ENCODE assay signal across 13 cellular contexts in the genomic region with DNA sequence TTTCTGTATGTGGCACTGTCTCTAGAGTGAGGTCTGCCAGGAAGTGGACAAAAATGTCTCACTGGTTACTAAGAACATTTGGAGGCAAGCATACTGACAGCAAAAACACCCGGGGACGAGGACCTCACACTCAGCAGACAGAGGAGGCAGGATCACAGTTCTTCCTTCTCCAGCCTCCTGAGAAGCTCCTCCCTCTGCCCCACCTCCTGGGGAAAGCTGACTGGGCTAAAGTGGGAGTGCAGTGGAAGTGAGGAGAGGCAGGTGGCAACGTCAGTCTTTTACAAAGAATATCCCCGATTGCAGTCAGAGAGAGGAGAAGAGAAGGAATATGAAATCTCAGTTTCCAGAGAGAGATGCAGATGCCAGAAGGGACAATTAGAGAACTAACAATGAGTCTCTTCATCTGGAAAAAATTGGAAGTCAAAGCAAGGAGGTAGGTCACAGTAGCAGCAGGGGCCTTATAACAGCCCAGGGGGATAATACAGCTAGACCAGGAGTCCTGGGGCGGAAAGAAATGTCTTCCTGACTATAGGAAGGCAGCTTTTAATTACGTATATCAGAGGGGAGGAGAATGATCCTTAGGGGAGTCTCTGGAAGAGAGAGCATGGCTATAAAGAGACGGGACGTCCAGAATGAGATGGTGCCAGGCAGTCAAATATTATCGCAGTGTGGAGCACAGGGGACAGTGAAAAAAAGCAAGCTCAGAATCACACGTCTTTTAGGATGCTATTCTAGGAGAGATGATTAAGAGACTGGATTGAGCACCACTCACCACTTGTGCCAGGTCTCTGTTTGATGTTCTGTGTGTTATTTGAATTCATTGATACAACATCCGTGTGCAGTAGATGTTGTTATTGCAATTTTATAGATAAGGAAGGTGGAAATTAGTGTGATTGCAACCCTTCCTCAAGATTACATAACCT. TPM values are rescaled to one million over a fixed set of nuclear protein-coding genes. Genes with fewer than 3 reads are reported as not detected.
DNase-seq lines count a peak whose midpoint lies in the region; ATAC-seq and TF ChIP-seq lines count a peak whose summit lies in the region.
"Had no signal": no experiment of that assay in that cellular context is flagged by ENCODE, and none has a peak within 500 bp of the region (broad histone marks: within the 10 kb centered on the region; RNA-seq: fewer than 3 reads in every experiment).

No MANE protein-coding gene starts in this region.

- no peaks in the 10 kb centered on the region for H3K23me2 ChIP-seq in H9 (ENCODE audit: insufficient read length, low read depth, low read length, poor library complexity, severe bottlenecking)

- peaks cover 5 to 6% of the 10 kb centered on the region in 2 experiments; a peak in 2 of 4 replicates for H3K4me1 Mint-ChIP-seq in H9
- H3K4me1 Mint-ChIP-seq in stimulated activated naive CD8-positive, alpha-beta T cell treated with anti-CD3 and anti-CD28 coated beads, Interleukin-15, amount 100 ng/mL, for 72 hours: no peaks in the 10 kb centered on the region
- H3K4me1 Mint-ChIP-seq: activated CD8-positive, alpha-beta memory T cell treated with anti-CD3 and anti-CD28 coated beads, Interleukin-2, amount 10 ng/mL, durations not matched to agents 7 days and 5 days; activated naive CD8-positive, alpha-beta T cell treated with anti-CD3 and anti-CD28 coated beads, Interleukin-2, amount 10 ng/mL, durations not matched to agents 7 days and 5 days had no signal

- no peak for ATAC-seq in GM18520 (IDR thresholded peaks at IDR 0.05; ENCODE audit: unreplicated experiment)
- no peak for ATAC-seq in stimulated activated naive CD8-positive, alpha-beta T cell treated with anti-CD3 and anti-CD28 coated beads, Interleukin-15, amount 100 ng/mL, for 72 hours
- ATAC-seq: activated CD8-positive, alpha-beta memory T cell treated with anti-CD3 and anti-CD28 coated beads, Interleukin-2, amount 10 ng/mL, durations not matched to agents 7 days and 5 days; foreskin keratinocyte had no signal

- H3K9ac ChIP-seq in H9 (ENCODE audit: extremely low read depth, insufficient read length, low read length): no peak overlapping the region
- H3K9ac ChIP-seq: parathyroid adenoma had no signal

- H4K5ac ChIP-seq in H9 (ENCODE audit: insufficient read length, low read depth, low read length): no peak overlapping the region

- H3K27ac ChIP-seq in H9 (ENCODE audit: insufficient read length, low read depth, low read length) (no peak overlapping the region), left ventricle myocardium inferior (replicated peaks) (peak overlapping the region; percentile 88)
- H3K27ac ChIP-seq: foreskin keratinocyte, parathyroid adenoma had no signal

- no peaks in the 10 kb centered on the region for H3K27me3 Mint-ChIP-seq in H9 (ENCODE audit: low read depth)
- H3K27me3 Mint-ChIP-seq in stimulated activated naive CD8-positive, alpha-beta T cell treated with anti-CD3 and anti-CD28 coated beads, Interleukin-15, amount 100 ng/mL, for 72 hours: no peaks in the 10 kb centered on the region
- H3K27me3 Mint-ChIP-seq: activated CD8-positive, alpha-beta memory T cell treated with anti-CD3 and anti-CD28 coated beads, Interleukin-2, amount 10 ng/mL, durations not matched to agents 7 days and 5 days; activated naive CD8-positive, alpha-beta T cell treated with anti-CD3 and anti-CD28 coated beads, Interleukin-2, amount 10 ng/mL, durations not matched to agents 7 days and 5 days had no signal

- in situ Hi-C loops in SK-MEL-5 (cut with HindIII; ENCODE audit: low pct_unique_long_range_greater_than_20kb, low sequenced_read_pairs): no loop called here

- peaks cover 3 to 10% (median 4%) of the 10 kb centered on the region in 3 experiments; a peak in 4 of 7 replicates for H3K36me3 Mint-ChIP-seq in H9 (ENCODE audit: insufficient read depth in 1 of 3, low read depth in 3 of 3)

- no peak overlapping the region for H2BK12ac ChIP-seq in H9 (ENCODE audit: insufficient read length, low read depth, low read length)

- peaks cover 52% of the 10 kb centered on the region for H3K36me3 ChIP-seq in left ventricle myocardium inferior

- no peaks in the 10 kb centered on the region for H3K79me2 ChIP-seq in H9 (ENCODE audit: insufficient read depth, low read length)
- H3K79me2 ChIP-seq: parathyroid adenoma had no signal

- H3K56ac ChIP-seq in H9 (ENCODE audit: insufficient read length, low read depth, low read length): no peak overlapping the region

- H4K20me1 ChIP-seq in H9 (ENCODE audit: control insufficient read depth, insufficient read depth, insufficient read length): no peaks in the 10 kb centered on the region

- H2AFZ ChIP-seq in H9 (ENCODE audit: low read length): no peak overlapping the region
- H2AFZ ChIP-seq: parathyroid adenoma had no signal

- no peak overlapping the region for H2BK120ac ChIP-seq in H9 (ENCODE audit: low read depth, low read length, poor library complexity, severe bottlenecking)

- H3K9me3 Mint-ChIP-seq in H9: no peaks in the 10 kb centered on the region
- H3K9me3 Mint-ChIP-seq in stimulated activated naive CD8-positive, alpha-beta T cell treated with anti-CD3 and anti-CD28 coated beads, Interleukin-15, amount 100 ng/mL, for 72 hours: no peaks in the 10 kb centered on the region
- H3K9me3 Mint-ChIP-seq: activated naive CD8-positive, alpha-beta T cell treated with anti-CD3 and anti-CD28 coated beads, Interleukin-2, amount 10 ng/mL, durations not matched to agents 7 days and 5 days had no signal

- peak overlapping the region; percentile 46 for H3K4me3 ChIP-seq in left ventricle myocardium inferior

- DNase-seq in H9 (peak; percentile 57), SK-MEL-5 (ENCODE audit: low read depth, low spot score) (peak; percentile 37), left ventricle myocardium inferior (no peak), posterior cingulate gyrus (peak in 8 of 10 donors; percentile 15 to 93 (median 52)), UCSD-AML1 (lab: John Stamatoyannopoulos, UW; ENCODE audit: unreplicated experiment) (no peak)
- no peak for DNase-seq in stimulated activated naive CD8-positive, alpha-beta T cell treated with anti-CD3 and anti-CD28 coated beads, Interleukin-15, amount 100 ng/mL, for 72 hours
- DNase-seq: activated CD8-positive, alpha-beta memory T cell treated with anti-CD3 and anti-CD28 coated beads, Interleukin-2, amount 10 ng/mL, durations not matched to agents 7 days and 5 days; activated naive CD8-positive, alpha-beta T cell treated with anti-CD3 and anti-CD28 coated beads, Interleukin-2, amount 10 ng/mL, durations not matched to agents 7 days and 5 days; foreskin keratinocyte; KBM-7; NCI-H2107 had no signal

- H3K79me1 ChIP-seq in H9 (ENCODE audit: insufficient read depth, low read depth, low read length, poor library complexity, severe bottlenecking): no peaks in the 10 kb centered on the region

- H3K4me2 ChIP-seq in H9 (ENCODE audit: insufficient read depth, insufficient read length, low read length): no peak overlapping the region

- no peak overlapping the region for H3K14ac ChIP-seq in H9 (ENCODE audit: insufficient read depth, low read length)

- no CpG with 5 or more reads among the region's 11 CpGs for WGBS in H9 (ENCODE audit: extremely low coverage, insufficient read length, low lambda C conversion rate)

- TF ChIP-seq CTCF in H9 (conservative IDR thresholded peaks at IDR 0.05): no peak
- TF ChIP-seq CTCF in left ventricle myocardium inferior (IDR thresholded peaks at IDR 0.05; ENCODE audit: borderline replicate concordance): no peak

- no peak overlapping the region for H3K23ac ChIP-seq in H9 (ENCODE audit: insufficient read length, low read depth, low read length)

- no peak overlapping the region for H2BK15ac ChIP-seq in H9 (ENCODE audit: low read depth, low read length)

- no peak overlapping the region for H3K18ac ChIP-seq in H9 (ENCODE audit: insufficient read length, low read depth, low read length)

- H3K4me3 Mint-ChIP-seq in H9: no peak overlapping the region
- no peak overlapping the region for H3K4me3 Mint-ChIP-seq in stimulated activated naive CD8-positive, alpha-beta T cell treated with anti-CD3 and anti-CD28 coated beads, Interleukin-15, amount 100 ng/mL, for 72 hours
- H3K4me3 Mint-ChIP-seq: activated CD8-positive, alpha-beta memory T cell treated with anti-CD3 and anti-CD28 coated beads, Interleukin-2, amount 10 ng/mL, durations not matched to agents 7 days and 5 days; activated naive CD8-positive, alpha-beta T cell treated with anti-CD3 and anti-CD28 coated beads, Interleukin-2, amount 10 ng/mL, durations not matched to agents 7 days and 5 days had no signal

- intact Hi-C loops in left ventricle myocardium inferior (cut with micrococcal nuclease) (no loop called here), posterior cingulate gyrus (cut with DNase I) (no loop called here)

- H4K91ac ChIP-seq in H9 (ENCODE audit: insufficient read length, low read depth, low read length): no peak overlapping the region

- no peak overlapping the region for H2AK5ac ChIP-seq in H9 (ENCODE audit: insufficient read length, low read length)

- H2BK20ac ChIP-seq in H9 (ENCODE audit: low read depth, low read length, poor library complexity, severe bottlenecking): no peak overlapping the region

- no peaks in the 10 kb centered on the region for H3K27me3 ChIP-seq in H9 (ENCODE audit: insufficient read depth, low read length)
- no peaks in the 10 kb centered on the region for H3K27me3 ChIP-seq in left ventricle myocardium inferior (ENCODE audit: low read depth)
- H3K27me3 ChIP-seq: foreskin keratinocyte had no signal

- H3K9me3 ChIP-seq in H9 (ENCODE audit: control insufficient read depth, low read depth, low read length): no peaks in the 10 kb centered on the region
- H3K9me3 ChIP-seq in left ventricle myocardium inferior (replicated peaks): no peaks in the 10 kb centered on the region

- H4K8ac ChIP-seq in H9 (replicated peaks; ENCODE audit: insufficient read length, low read depth, low read length): no peak overlapping the region

- no peaks in the 10 kb centered on the region for H3K4me1 ChIP-seq in H9 (ENCODE audit: insufficient read depth, low read length)
- peaks cover 18% of the 10 kb centered on the region for H3K4me1 ChIP-seq in left ventricle myocardium inferior
- H3K4me1 ChIP-seq: foreskin keratinocyte, parathyroid adenoma had no signal

- H3K4ac ChIP-seq in H9 (ENCODE audit: low read depth, low read length): no peak overlapping the region

- H2BK5ac ChIP-seq in H9 (ENCODE audit: insufficient read length, low read length): no peak overlapping the region

- H3T11ph ChIP-seq in H9 (ENCODE audit: low read length): no peak overlapping the region

- H3K27ac Mint-ChIP-seq in H9: no peak overlapping the region
- H3K27ac Mint-ChIP-seq in stimulated activated naive CD8-positive, alpha-beta T cell treated with anti-CD3 and anti-CD28 coated beads, Interleukin-15, amount 100 ng/mL, for 72 hours: peak overlapping the region in 1 of 2 donors; percentile 62
- H3K27ac Mint-ChIP-seq: activated CD8-positive, alpha-beta memory T cell treated with anti-CD3 and anti-CD28 coated beads, Interleukin-2, amount 10 ng/mL, durations not matched to agents 7 days and 5 days; activated naive CD8-positive, alpha-beta T cell treated with anti-CD3 and anti-CD28 coated beads, Interleukin-2, amount 10 ng/mL, durations not matched to agents 7 days and 5 days had no signal

RNA-seq across cellular contexts. Expression of a gene that starts 47.2 kb away (rescaled TPM):
- 28.4 and 30.3 TPM in 2 replicates for total RNA-seq in H9 (2021)
- total RNA-seq in SK-MEL-5 (2014; rRNA removed; shearing (Covaris generic)): 29.0 and 29.6 TPM in 2 replicates
- polyA plus RNA-seq in SK-MEL-5 (2015; cell fraction: cytosol; rRNA removed): 23.3 and 24.8 TPM in 2 replicates
- 11.3 and 17.7 TPM in 2 replicates for polyA plus RNA-seq in SK-MEL-5 (2015; cell fraction: nucleus; rRNA removed)
- total RNA-seq in left ventricle myocardium inferior: 9.7 TPM

Comparison
In these comparisons a context has a peak if more than half of its experiments do, and no peak if none do; other contexts are left out.
1. DNase-seq: peak in H9 (single experiment), SK-MEL-5 (single experiment) and posterior cingulate gyrus (8 of 10); none in left ventricle myocardium inferior (single experiment), UCSD-AML1 (single experiment) and stimulated activated naive CD8-positive, alpha-beta T cell treated with anti-CD3 and anti-CD28 coated beads, Interleukin-15, amount 100 ng/mL, for 72 hours (0 of 2).